Comparison of ENCODE assay signal across 13 cellular contexts in genomic region chr10:71610651-71611050, GRCh38.
A peak's percentile ranks its signal among the peaks of the same experiment; 100 is the strongest.
DNase-seq lines count a peak whose midpoint lies in the region; ATAC-seq and TF ChIP-seq lines count a peak whose summit lies in the region.
"Had no signal": no experiment of that assay in that cellular context is flagged by ENCODE, and none has a peak within 500 bp of the region (broad histone marks: within the 10 kb centered on the region; RNA-seq: fewer than 3 reads in every experiment).

No MANE protein-coding gene starts in this region.

- H3K9ac ChIP-seq in HUES48 (ENCODE audit: low read depth, low read length) (no peak overlapping the region), endodermal cell (ENCODE audit: extremely low read depth, low read length, poor library complexity, severe bottlenecking) (no peak overlapping the region)
- H3K9ac ChIP-seq: BLaER1 treated with 17β-estradiol and CSF1 and Interleukin-3, amounts not matched to agents 10 nM and 100 nM had no signal

- H3K9me3 ChIP-seq in HUES48 (ENCODE audit: control insufficient read depth, insufficient read depth, low read length), result no peaks in the 10 kb centered on the region
- no peaks in the 10 kb centered on the region for H3K9me3 ChIP-seq in endodermal cell (ENCODE audit: control insufficient read depth, low read length)
- H3K9me3 ChIP-seq in suprapubic skin, result no peaks in the 10 kb centered on the region
- H3K9me3 ChIP-seq: BLaER1 treated with 17β-estradiol and CSF1 and Interleukin-3, amounts not matched to agents 10 nM and 100 nM; HAP-1 had no signal

- H3K9me3 Mint-ChIP-seq in activated T-helper 17 cell treated with anti-CD3 and anti-CD28 coated beads, Interleukin-2, amount 50 U/mL, for 72 hours, result no peaks in the 10 kb centered on the region
- H3K9me3 Mint-ChIP-seq in endodermal cell, result no peaks in the 10 kb centered on the region
- no peaks in the 10 kb centered on the region for H3K9me3 Mint-ChIP-seq in progenitor cell of endocrine pancreas (ENCODE audit: low read depth)
- H3K9me3 Mint-ChIP-seq: CD4-positive, CD25-positive, alpha-beta regulatory T cell; GM23338 had no signal

- peaks cover 5% of the 10 kb centered on the region for H3K4me1 Mint-ChIP-seq in activated T-helper 17 cell treated with anti-CD3 and anti-CD28 coated beads, Interleukin-2, amount 50 U/mL, for 72 hours
- H3K4me1 Mint-ChIP-seq in endodermal cell (peaks cover 18% of the 10 kb centered on the region), progenitor cell of endocrine pancreas (ENCODE audit: low read depth) (no peaks in the 10 kb centered on the region)

- H3K27ac ChIP-seq in HUES48 (ENCODE audit: low read depth, low read length) (peak overlapping the region; percentile 34), endodermal cell (ENCODE audit: low read depth, low read length) (peak overlapping the region; percentile 4), suprapubic skin (no peak overlapping the region)
- H3K27ac ChIP-seq: BLaER1 treated with 17β-estradiol and CSF1 and Interleukin-3, amounts not matched to agents 10 nM and 100 nM had no signal

- no peak overlapping the region for H3K27ac Mint-ChIP-seq in activated T-helper 17 cell treated with anti-CD3 and anti-CD28 coated beads, Interleukin-2, amount 50 U/mL, for 72 hours
- H3K27ac Mint-ChIP-seq in endodermal cell (no peak overlapping the region), progenitor cell of endocrine pancreas (peak overlapping the region; percentile 52)
- H3K27ac Mint-ChIP-seq: CD4-positive, CD25-positive, alpha-beta regulatory T cell; GM23338 had no signal

- H3K4me1 ChIP-seq in HUES48 (ENCODE audit: control insufficient read depth, insufficient read depth, low read length) (peaks cover 26% of the 10 kb centered on the region), endodermal cell (ENCODE audit: control insufficient read depth, insufficient read depth, low read length) (peaks cover 3% of the 10 kb centered on the region), suprapubic skin (peaks cover 11% of the 10 kb centered on the region)
- H3K4me1 ChIP-seq: HAP-1 had no signal

- TF ChIP-seq CTCF in endodermal cell (conservative IDR thresholded peaks at IDR 0.05), result no peak
- TF ChIP-seq CTCF in progenitor cell of endocrine pancreas (IDR thresholded peaks at IDR 0.05; ENCODE audit: unreplicated experiment), result no peak
- no peak for TF ChIP-seq CTCF in suprapubic skin (IDR thresholded peaks at IDR 0.05)

- no peaks in the 10 kb centered on the region for H3K36me3 Mint-ChIP-seq in activated T-helper 17 cell treated with anti-CD3 and anti-CD28 coated beads, Interleukin-2, amount 50 U/mL, for 72 hours (ENCODE audit: low read depth)
- H3K36me3 Mint-ChIP-seq in endodermal cell (ENCODE audit: low read depth), result no peaks in the 10 kb centered on the region
- no peaks in the 10 kb centered on the region for H3K36me3 Mint-ChIP-seq in progenitor cell of endocrine pancreas (ENCODE audit: insufficient read depth)
- H3K36me3 Mint-ChIP-seq: CD4-positive, CD25-positive, alpha-beta regulatory T cell had no signal

- no peak for TF ChIP-seq POLR2A in suprapubic skin (IDR thresholded peaks at IDR 0.05)

- H3K4me3 Mint-ChIP-seq in activated T-helper 17 cell treated with anti-CD3 and anti-CD28 coated beads, Interleukin-2, amount 50 U/mL, for 72 hours, result no peak overlapping the region
- H3K4me3 Mint-ChIP-seq in endodermal cell (no peak overlapping the region), progenitor cell of endocrine pancreas (ENCODE audit: low read depth) (no peak overlapping the region)
- H3K4me3 Mint-ChIP-seq: CD4-positive, CD25-positive, alpha-beta regulatory T cell; GM23338 had no signal

- H3K4me3 ChIP-seq in HUES48 (ENCODE audit: low read depth, low read length) (no peak overlapping the region), endodermal cell (ENCODE audit: low read length) (no peak overlapping the region), suprapubic skin (no peak overlapping the region)
- H3K4me3 ChIP-seq: BLaER1 treated with 17β-estradiol and CSF1 and Interleukin-3, amounts not matched to agents 10 nM and 100 nM; GM23338; HAP-1 had no signal

- H3K36me3 ChIP-seq in HUES48 (ENCODE audit: control insufficient read depth, insufficient read depth, low read length) (no peaks in the 10 kb centered on the region), endodermal cell (ENCODE audit: control insufficient read depth, insufficient read depth, low read length) (no peaks in the 10 kb centered on the region), suprapubic skin (no peaks in the 10 kb centered on the region)
- H3K36me3 ChIP-seq: BLaER1 treated with 17β-estradiol and CSF1 and Interleukin-3, amounts not matched to agents 10 nM and 100 nM; HAP-1 had no signal

- ATAC-seq in activated T-helper 17 cell treated with anti-CD3 and anti-CD28 coated beads, Interleukin-2, amount 50 U/mL, for 72 hours (replicated peaks), result peak; percentile 19

- WGBS in endodermal cell (ENCODE audit: insufficient coverage in 1 of 2, insufficient read length in 1 of 2), 2 experiments, result 51% methylated on average over 3 of the region's 3 CpGs; no CpG with 5 or more reads in 1 of the 2 experiments
- 46% methylated on average over 3 of the region's 3 CpGs for whole genome bisulfite sequencing in suprapubic skin

- TF ChIP-seq EP300 in suprapubic skin (IDR thresholded peaks at IDR 0.05), result no peak

- H3K27me3 Mint-ChIP-seq in activated T-helper 17 cell treated with anti-CD3 and anti-CD28 coated beads, Interleukin-2, amount 50 U/mL, for 72 hours, result peaks cover 12% of the 10 kb centered on the region
- H3K27me3 Mint-ChIP-seq in endodermal cell (ENCODE audit: insufficient read depth), result peaks cover 1% of the 10 kb centered on the region
- peaks cover 20% of the 10 kb centered on the region for H3K27me3 Mint-ChIP-seq in progenitor cell of endocrine pancreas
- H3K27me3 Mint-ChIP-seq: CD4-positive, CD25-positive, alpha-beta regulatory T cell had no signal

- no peaks in the 10 kb centered on the region for H3K27me3 ChIP-seq in HUES48 (ENCODE audit: control insufficient read depth, insufficient read depth, low read length)
- no peaks in the 10 kb centered on the region for H3K27me3 ChIP-seq in endodermal cell (ENCODE audit: control insufficient read depth, insufficient read depth, low read length, poor library complexity, severe bottlenecking)
- H3K27me3 ChIP-seq in suprapubic skin, result no peaks in the 10 kb centered on the region
- H3K27me3 ChIP-seq: BLaER1 treated with 17β-estradiol and CSF1 and Interleukin-3, amounts not matched to agents 10 nM and 100 nM had no signal

- DNase-seq in endodermal cell (no peak), progenitor cell of endocrine pancreas (ENCODE audit: low spot score, unreplicated experiment) (no peak), KG1 (lab: John Stamatoyannopoulos, UW) (no peak), suprapubic skin (ENCODE audit: low spot score in 2 of 2) (no peak), RPMI8226 (no peak)
- DNase-seq: ACHN; CD4-positive, CD25-positive, alpha-beta regulatory T cell; DMS 273 treated with DMSO at 0.1 percent for 48 hours had no signal
